ENCODE assay signal across 1 cellular context in the genomic region with DNA sequence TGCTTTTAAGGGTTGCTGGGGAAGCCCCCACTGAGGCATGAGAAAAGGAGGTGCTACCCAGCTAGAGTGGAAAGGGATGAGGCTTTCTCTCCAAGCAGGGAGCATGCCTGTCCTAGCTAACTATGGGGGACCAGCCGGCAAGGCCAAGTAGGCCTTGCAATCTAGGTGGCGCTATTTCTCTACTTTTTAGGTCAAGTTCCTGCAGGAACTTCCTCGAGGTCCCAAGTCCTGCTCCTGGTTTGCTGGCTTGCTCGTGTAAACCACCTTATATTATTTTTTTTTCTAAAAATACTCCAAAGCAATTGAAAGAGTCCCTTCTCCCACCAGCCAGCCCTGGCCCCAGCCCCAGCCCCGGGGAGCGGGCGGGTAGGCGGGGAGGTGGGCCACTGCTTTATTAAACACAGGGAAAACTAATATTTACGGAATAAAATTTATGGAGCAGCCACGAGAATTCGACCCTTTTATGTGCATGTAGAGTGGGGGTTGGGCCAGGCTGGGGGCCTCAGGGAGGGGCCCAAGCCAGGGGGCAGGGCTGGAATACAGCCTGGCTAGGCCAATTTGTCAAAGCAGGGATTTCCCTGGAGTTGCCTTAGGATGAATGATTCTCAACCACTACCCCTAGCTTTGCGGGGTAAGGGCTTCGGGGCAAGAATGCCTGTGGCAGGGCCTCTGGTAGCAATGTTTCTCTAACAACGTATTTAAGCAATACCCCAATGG.
TF ChIP-seq lines count a peak whose summit lies in the region.

No MANE protein-coding gene starts in this region.

TF ChIP-seq in endothelial cell of umbilical vein, 7 proteins besides CTCF, POLR2A, EP300 and RAD21:
- TF ChIP-seq JUN (IDR thresholded peaks at IDR 0.05; ENCODE audit: borderline replicate concordance, insufficient read depth, insufficient read length, low read depth) = no peak
- TF ChIP-seq FOS (IDR thresholded peaks at IDR 0.05; ENCODE audit: borderline replicate concordance, insufficient read depth, low read length) = no peak
- no peak for TF ChIP-seq POLR2AphosphoS5 (IDR thresholded peaks at IDR 0.05; ENCODE audit: insufficient read depth, low read depth, low read length)
- TF ChIP-seq EZH2 (IDR thresholded peaks at IDR 0.05; ENCODE audit: borderline replicate concordance, low read depth, low read length, severe bottlenecking) = no peak
- no peak for TF ChIP-seq MYC (IDR thresholded peaks at IDR 0.05; ENCODE audit: low read depth, low read length)
